Comparison of ENCODE assay signal across 8 cellular contexts in the genomic region with DNA sequence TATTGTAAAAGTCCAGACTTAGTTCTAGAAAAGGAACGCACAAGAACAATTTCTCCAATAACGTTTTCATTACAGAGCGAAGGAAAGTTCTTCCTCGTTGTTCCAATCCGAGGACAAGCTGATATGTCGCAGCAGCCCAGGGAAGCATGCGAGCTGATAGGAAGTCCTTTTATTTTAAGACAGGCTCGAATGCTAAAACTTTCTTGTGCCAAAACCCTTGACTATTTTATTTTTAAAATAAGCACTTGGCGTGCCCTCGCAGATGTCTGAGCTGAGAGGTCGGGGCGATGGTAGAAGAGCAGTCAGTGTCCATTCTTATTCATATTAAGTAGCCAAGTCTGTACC. TPM values are rescaled to one million over a fixed set of nuclear protein-coding genes. Genes with fewer than 3 reads are reported as not detected.
DNase-seq lines count a peak whose midpoint lies in the region; ATAC-seq and TF ChIP-seq lines count a peak whose summit lies in the region.

No MANE protein-coding gene starts in this region.

- peaks cover 53% of the 10 kb centered on the region for H3K27me3 Mint-ChIP-seq in activated naive CD4-positive, alpha-beta T cell treated with anti-CD3 and anti-CD28 coated beads, Interleukin-2, amount 10 ng/mL, durations not matched to agents 7 days and 5 days

- no peaks in the 10 kb centered on the region for H3K9me3 ChIP-seq in lung (ENCODE audit: control insufficient read depth in 2 of 2, insufficient read depth in 1 of 2, low read length in 1 of 2)

- H3K4me3 ChIP-seq in cardiac fibroblast (replicated peaks in 1 of 2; ENCODE audit: low read depth in 2 of 2, low read length in 2 of 2) (peak overlapping the region; percentile 47 to 67), lung (peak overlapping the region; percentile 43), urinary bladder (ENCODE audit: low read depth, low read length) (peak overlapping the region; percentile 92)

- H3K4me1 Mint-ChIP-seq in activated naive CD4-positive, alpha-beta T cell treated with anti-CD3 and anti-CD28 coated beads, Interleukin-2, amount 10 ng/mL, durations not matched to agents 7 days and 5 days: no peaks in the 10 kb centered on the region

- ATAC-seq in lung (ENCODE audit: insufficient read depth, low FRiP score) (no peak), HG03432 (IDR thresholded peaks at IDR 0.05; ENCODE audit: unreplicated experiment) (no peak)

- no peaks in the 10 kb centered on the region for H3K9me3 Mint-ChIP-seq in activated naive CD4-positive, alpha-beta T cell treated with anti-CD3 and anti-CD28 coated beads, Interleukin-2, amount 10 ng/mL, durations not matched to agents 7 days and 5 days

- no peak overlapping the region for H3K27ac Mint-ChIP-seq in activated naive CD4-positive, alpha-beta T cell treated with anti-CD3 and anti-CD28 coated beads, Interleukin-2, amount 10 ng/mL, durations not matched to agents 7 days and 5 days

- peak overlapping the region; percentile 31 for H3K4me3 Mint-ChIP-seq in activated naive CD4-positive, alpha-beta T cell treated with anti-CD3 and anti-CD28 coated beads, Interleukin-2, amount 10 ng/mL, durations not matched to agents 7 days and 5 days

- CTCF ChIA-PET in activated naive CD4-positive, alpha-beta T cell treated with anti-CD3 and anti-CD28 coated beads, Interleukin-2, amount 10 ng/mL, durations not matched to agents 7 days and 5 days (lab: Charles Lee): no interaction called here

- H3K27me3 ChIP-seq in lung (ENCODE audit: control insufficient read depth, insufficient read depth): no peaks in the 10 kb centered on the region

- H3K4me1 ChIP-seq in lung (ENCODE audit: control insufficient read depth in 2 of 2, insufficient read depth in 2 of 2, low read length in 2 of 2) (peaks cover 3 to 6% of the 10 kb centered on the region in 2 donors), urinary bladder (ENCODE audit: insufficient read depth) (no peaks in the 10 kb centered on the region)

- H3K36me3 Mint-ChIP-seq in activated naive CD4-positive, alpha-beta T cell treated with anti-CD3 and anti-CD28 coated beads, Interleukin-2, amount 10 ng/mL, durations not matched to agents 7 days and 5 days: no peaks in the 10 kb centered on the region

- H3K27ac ChIP-seq in lung (ENCODE audit: low read depth in 1 of 2, low read length in 1 of 2): peak overlapping the region; percentile 65 to 91
- no peak overlapping the region for H3K27ac ChIP-seq in urinary bladder (ENCODE audit: low read depth)

- no peak for TF ChIP-seq CTCF in cardiac fibroblast (IDR thresholded peaks at IDR 0.05; ENCODE audit: low read depth, low read length)
- TF ChIP-seq CTCF in lung (IDR thresholded peaks at IDR 0.05; ENCODE audit: control extremely low read depth, extremely low read depth): no peak

- no peak for DNase-seq in activated naive CD4-positive, alpha-beta T cell treated with anti-CD3 and anti-CD28 coated beads, Interleukin-2, amount 10 ng/mL, durations not matched to agents 7 days and 5 days
- no peak for DNase-seq in activated naive CD4-positive, alpha-beta T cell treated with Interleukin-2 at 50 U/mL for 16 hours
- DNase-seq in cardiac fibroblast (ENCODE audit: low read depth in 2 of 2): no peak
- no peak for DNase-seq in lung (ENCODE audit: low spot score)
- no peak for DNase-seq in NCI-H1105 treated with DMSO at 0.1 percent for 48 hours (lab: John Stamatoyannopoulos, UW)
- DNase-seq in cerebellar nuclear complex (lab: John Stamatoyannopoulos, UW): no peak

- no peaks in the 10 kb centered on the region for H3K36me3 ChIP-seq in lung (ENCODE audit: control insufficient read depth in 2 of 2, insufficient read depth in 2 of 2, low read length in 2 of 2)
- no peaks in the 10 kb centered on the region for H3K36me3 ChIP-seq in urinary bladder (ENCODE audit: insufficient read depth)

- 0 to 1% methylated on average over 12 of the region's 12 CpGs for WGBS in lung, 2 donors
- WGBS in urinary bladder: under 1% methylated on average over 12 of the region's 12 CpGs

RNA-seq across cellular contexts. Expression of gene MITF, which starts 0.4 kb away (rescaled TPM):
- total RNA-seq in lung (10 to 100 TPM; 18.1 to 28.0 TPM), urinary bladder (13.6 TPM)
- polyA plus RNA-seq in lung (1 to 10 TPM; 5.0 to 5.9 TPM), urinary bladder (13.3 TPM)
